In genomic region chr4:1658146-1658545, GRCh38 we compare ENCODE assay signal across 27 cellular contexts. TPM values are rescaled to one million over a fixed set of nuclear protein-coding genes. Genes with fewer than 3 reads are reported as not detected.
"Had no signal": no experiment of that assay in that cellular context is flagged by ENCODE, and none has a peak within 500 bp of the region (broad histone marks: within the 10 kb centered on the region; RNA-seq: fewer than 3 reads in every experiment).

No MANE protein-coding gene starts in this region.

- H3K36me3 ChIP-seq: lower lobe of right lung, pancreas, prostate gland, uterus had no signal

- H3K4me1 ChIP-seq: left lung, lower lobe of right lung, pancreas, prostate gland, spleen, tibial nerve, uterus had no signal

- DNase-seq: hypothalamus; immature natural killer cell; kidney; left colon; left lung; lower lobe of right lung; mammary epithelial cell; mesenchymal stem cell; naive thymus-derived CD4-positive, alpha-beta T cell; nucleus accumbens; pancreas; posterior cingulate gyrus; retina; small intestine; spleen; stimulated activated CD4-positive, alpha-beta T cell treated with anti-CD3 and anti-CD28 coated beads, Interleukin-4, amount 100 ng/mL, for 24 hours; stimulated activated naive CD4-positive, alpha-beta T cell treated with Interleukin-2 at 50 U/mL for 16 hours; stimulated activated naive CD8-positive, alpha-beta T cell treated with anti-CD3 and anti-CD28 coated beads, Interleukin-15, amount 100 ng/mL, for 72 hours; substantia nigra; uterus had no signal

- H3K27me3 ChIP-seq: left lung, pancreas, spleen, tibial nerve, uterus had no signal

- H3K27ac ChIP-seq: left lung, lower lobe of right lung, pancreas, prostate gland, spleen, tibial nerve, uterus had no signal

- ATAC-seq: left colon; left lung; lower lobe of right lung; naive thymus-derived CD4-positive, alpha-beta T cell; natural killer cell treated with Interleukin-12 subunit alpha and Interleukin-12 subunit beta and Interleukin-15 and Interleukin-18, amount 100 ng/mL, for 72 hours; pancreas; right cardiac atrium; sciatic nerve; stimulated activated memory B cell treated with anti-CD40 and anti-IgM and Interleukin-4, amounts not matched to agents 10 μg/mL and 1 μg/mL and 100 μg/mL, for 72 hours; stimulated activated naive CD8-positive, alpha-beta T cell treated with anti-CD3 and anti-CD28 coated beads, Interleukin-15, amount 100 ng/mL, for 72 hours had no signal

- H3K9me3 ChIP-seq: left lung, lower lobe of right lung, pancreas, prostate gland, spleen, tibial nerve, uterus had no signal

- H3K4me3 ChIP-seq: left lung, lower lobe of right lung, pancreas, prostate gland, spleen, tibial nerve, uterus had no signal

RNA-seq across cellular contexts. Expression of gene FAM53A, which starts 26.0 kb away (rescaled TPM):
- polyA plus RNA-seq: neural cell had no signal
